Comparison of ENCODE assay signal across 8 cellular contexts in genomic region chr7:100089458-100090201, GRCh38. TPM values are rescaled to one million over a fixed set of nuclear protein-coding genes. Genes with fewer than 3 reads are reported as not detected.
A peak's percentile ranks its signal among the peaks of the same experiment; 100 is the strongest.
DNase-seq lines count a peak whose midpoint lies in the region; TF ChIP-seq lines count a peak whose summit lies in the region.

No MANE protein-coding gene starts in this region.

- DNase-seq in activated CD4-positive, alpha-beta T cell treated with anti-CD3 and anti-CD28 coated beads, Interleukin-2, amount 10 ng/mL, durations not matched to agents 24 days and 14 days = no peak
- DNase-seq in activated CD4-positive, alpha-beta T cell treated with anti-CD3 and anti-CD28 coated beads, Interleukin-2, amount 50 U/mL, for 1 hour = no peak
- no peak for DNase-seq in activated naive CD8-positive, alpha-beta T cell treated with anti-CD3 and anti-CD28 coated beads for 36 hours
- DNase-seq in kidney epithelial cell (ENCODE audit: low read depth) = no peak
- no peak for DNase-seq in thyroid gland
- DNase-seq in DMS53 (lab: John Stamatoyannopoulos, UW) = no peak
- no peak for DNase-seq in NCI-H1105 treated with DMSO at 0.1 percent for 48 hours (lab: John Stamatoyannopoulos, UW)
- DNase-seq in pons (ENCODE audit: low spot score) = no peak

- H3K27me3 ChIP-seq in kidney epithelial cell (ENCODE audit: control insufficient read depth, insufficient read depth, low read length) (no peaks in the 10 kb centered on the region), thyroid gland (no peaks in the 10 kb centered on the region)

- peak overlapping the region; percentile 86 for H3K4me3 Mint-ChIP-seq in activated CD4-positive, alpha-beta T cell treated with anti-CD3 and anti-CD28 coated beads, Interleukin-2, amount 10 ng/mL, durations not matched to agents 24 days and 14 days
- H3K4me3 Mint-ChIP-seq in activated naive CD8-positive, alpha-beta T cell treated with anti-CD3 and anti-CD28 coated beads for 36 hours = peak overlapping the region; percentile 97

- peaks cover 45% of the 10 kb centered on the region for H3K36me3 Mint-ChIP-seq in activated CD4-positive, alpha-beta T cell treated with anti-CD3 and anti-CD28 coated beads, Interleukin-2, amount 10 ng/mL, durations not matched to agents 24 days and 14 days (ENCODE audit: low read depth)
- peaks cover 40% of the 10 kb centered on the region for H3K36me3 Mint-ChIP-seq in activated naive CD8-positive, alpha-beta T cell treated with anti-CD3 and anti-CD28 coated beads for 36 hours

- TF ChIP-seq POLR2A in thyroid gland (IDR thresholded peaks at IDR 0.05) = no peak

- H3K9me3 Mint-ChIP-seq in activated CD4-positive, alpha-beta T cell treated with anti-CD3 and anti-CD28 coated beads, Interleukin-2, amount 10 ng/mL, durations not matched to agents 24 days and 14 days = no peaks in the 10 kb centered on the region
- no peaks in the 10 kb centered on the region for H3K9me3 Mint-ChIP-seq in activated naive CD8-positive, alpha-beta T cell treated with anti-CD3 and anti-CD28 coated beads for 36 hours

- H3K9me3 ChIP-seq in thyroid gland = no peaks in the 10 kb centered on the region

- TF ChIP-seq CTCF in kidney epithelial cell (IDR thresholded peaks at IDR 0.05; ENCODE audit: insufficient read depth, low read length, poor library complexity, severe bottlenecking) (no peak), thyroid gland (IDR thresholded peaks at IDR 0.05) (no peak)

- WGBS in thyroid gland, 2 donors = 43 to 44% methylated on average over 7 of the region's 7 CpGs

- peak overlapping the region; percentile 94 for H3K27ac Mint-ChIP-seq in activated CD4-positive, alpha-beta T cell treated with anti-CD3 and anti-CD28 coated beads, Interleukin-2, amount 10 ng/mL, durations not matched to agents 24 days and 14 days
- H3K27ac Mint-ChIP-seq in activated naive CD8-positive, alpha-beta T cell treated with anti-CD3 and anti-CD28 coated beads for 36 hours = peak overlapping the region; percentile 97

- H3K4me1 ChIP-seq in thyroid gland = peaks cover 0 to 17% of the 10 kb centered on the region in 2 donors

- intact Hi-C loops in activated CD4-positive, alpha-beta T cell treated with anti-CD3 and anti-CD28 coated beads, Interleukin-2, amount 10 ng/mL, durations not matched to agents 24 days and 14 days (cut with micrococcal nuclease) = loop anchor here (1.0 to 10.0 kb wide), 4 partner anchors 8 to 535 kb away; partner anchors contain the start of genes AP4M1, FAM200A, MBLAC1 and MCM7
- intact Hi-C loops in thyroid gland (cut with DNase I) = loop anchor here (5.0 kb wide), 1 partner anchor 38 kb away; the partner anchor contains the start of gene MBLAC1

- H3K4me1 Mint-ChIP-seq in activated CD4-positive, alpha-beta T cell treated with anti-CD3 and anti-CD28 coated beads, Interleukin-2, amount 10 ng/mL, durations not matched to agents 24 days and 14 days = peaks cover 29% of the 10 kb centered on the region
- peaks cover 39% of the 10 kb centered on the region for H3K4me1 Mint-ChIP-seq in activated naive CD8-positive, alpha-beta T cell treated with anti-CD3 and anti-CD28 coated beads for 36 hours

- H3K36me3 ChIP-seq in kidney epithelial cell (ENCODE audit: control insufficient read depth, insufficient read depth, low read length) = peaks cover 9% of the 10 kb centered on the region
- peaks cover 34 to 38% of the 10 kb centered on the region in 2 donors for H3K36me3 ChIP-seq in thyroid gland

- H3K4me3 ChIP-seq in kidney epithelial cell (ENCODE audit: low read depth, low read length) (peak overlapping the region; percentile 94), thyroid gland (replicated peaks in 1 of 3) (peak overlapping the region in 2 of 3 donors; percentile 28 to 72)

- H3K27me3 Mint-ChIP-seq in activated CD4-positive, alpha-beta T cell treated with anti-CD3 and anti-CD28 coated beads, Interleukin-2, amount 10 ng/mL, durations not matched to agents 24 days and 14 days = peaks cover 7% of the 10 kb centered on the region
- H3K27me3 Mint-ChIP-seq in activated naive CD8-positive, alpha-beta T cell treated with anti-CD3 and anti-CD28 coated beads for 36 hours = no peaks in the 10 kb centered on the region

- H3K27ac ChIP-seq in thyroid gland = peak overlapping the region in 2 of 3 donors; percentile 83 to 88

RNA-seq across cellular contexts. Expression of gene COPS6, which starts 0.9 kb away (rescaled TPM):
- 109 and 114 TPM in 2 replicates for total RNA-seq in activated CD4-positive, alpha-beta T cell treated with anti-CD3 and anti-CD28 coated beads, Interleukin-2, amount 10 ng/mL, durations not matched to agents 24 days and 14 days
- total RNA-seq in activated naive CD8-positive, alpha-beta T cell treated with anti-CD3 and anti-CD28 coated beads for 36 hours = 10 to 100 TPM; 96.3 to 97.2 TPM
- total RNA-seq in kidney epithelial cell = 43.3 and 45.2 TPM in 2 replicates
- total RNA-seq in thyroid gland = 10 to 100 TPM; 32.5 to 71.5 (median 39.9) TPM

RNA-seq across cellular contexts. Expression of gene ZNF3, which starts 8.1 kb away (rescaled TPM):
- total RNA-seq in activated CD4-positive, alpha-beta T cell treated with anti-CD3 and anti-CD28 coated beads, Interleukin-2, amount 10 ng/mL, durations not matched to agents 24 days and 14 days = 21.5 and 23.3 TPM in 2 replicates
- total RNA-seq in activated naive CD8-positive, alpha-beta T cell treated with anti-CD3 and anti-CD28 coated beads for 36 hours = 10 to 100 TPM; 21.1 to 22.3 TPM
- 39.9 and 44.9 TPM in 2 replicates for total RNA-seq in kidney epithelial cell
- 10 to 100 TPM; 31.4 to 42.3 (median 36.1) TPM for total RNA-seq in thyroid gland

RNA-seq across cellular contexts. Expression of gene MCM7, which starts 11.6 kb away (rescaled TPM):
- total RNA-seq in activated CD4-positive, alpha-beta T cell treated with anti-CD3 and anti-CD28 coated beads, Interleukin-2, amount 10 ng/mL, durations not matched to agents 24 days and 14 days = 464 and 469 TPM in 2 replicates
- 100 to 1,000 TPM; 476 to 482 TPM for total RNA-seq in activated naive CD8-positive, alpha-beta T cell treated with anti-CD3 and anti-CD28 coated beads for 36 hours
- 96.9 and 101 TPM in 2 replicates for total RNA-seq in kidney epithelial cell
- 10 to 100 TPM; 16.6 to 51.3 (median 26.5) TPM for total RNA-seq in thyroid gland

RNA-seq across cellular contexts. Expression of gene AP4M1, which starts 11.8 kb away (rescaled TPM):
- 13.5 and 16.4 TPM in 2 replicates for total RNA-seq in activated CD4-positive, alpha-beta T cell treated with anti-CD3 and anti-CD28 coated beads, Interleukin-2, amount 10 ng/mL, durations not matched to agents 24 days and 14 days
- total RNA-seq in activated naive CD8-positive, alpha-beta T cell treated with anti-CD3 and anti-CD28 coated beads for 36 hours = 10 to 100 TPM; 13.0 to 13.1 TPM
- 23.6 and 29.4 TPM in 2 replicates for total RNA-seq in kidney epithelial cell
- total RNA-seq in thyroid gland = 10 to 100 TPM in 3 of 4 donors, 1 to 10 TPM in 1; 9.1 to 26.6 (median 19.4) TPM

RNA-seq across cellular contexts. Expression of gene TAF6, which starts 29.5 kb away (rescaled TPM):
- 68.4 and 71.5 TPM in 2 replicates for total RNA-seq in activated CD4-positive, alpha-beta T cell treated with anti-CD3 and anti-CD28 coated beads, Interleukin-2, amount 10 ng/mL, durations not matched to agents 24 days and 14 days
- total RNA-seq in activated naive CD8-positive, alpha-beta T cell treated with anti-CD3 and anti-CD28 coated beads for 36 hours = 10 to 100 TPM; 59.7 to 61.1 TPM
- total RNA-seq in kidney epithelial cell = 69.0 and 80.5 TPM in 2 replicates
- total RNA-seq in thyroid gland = 100 to 1,000 TPM in 1 of 4 donors, 10 to 100 TPM in 3; 50.3 to 104 (median 85.2) TPM
